28 cellular contexts compared by ENCODE assay signal in the genomic region with DNA sequence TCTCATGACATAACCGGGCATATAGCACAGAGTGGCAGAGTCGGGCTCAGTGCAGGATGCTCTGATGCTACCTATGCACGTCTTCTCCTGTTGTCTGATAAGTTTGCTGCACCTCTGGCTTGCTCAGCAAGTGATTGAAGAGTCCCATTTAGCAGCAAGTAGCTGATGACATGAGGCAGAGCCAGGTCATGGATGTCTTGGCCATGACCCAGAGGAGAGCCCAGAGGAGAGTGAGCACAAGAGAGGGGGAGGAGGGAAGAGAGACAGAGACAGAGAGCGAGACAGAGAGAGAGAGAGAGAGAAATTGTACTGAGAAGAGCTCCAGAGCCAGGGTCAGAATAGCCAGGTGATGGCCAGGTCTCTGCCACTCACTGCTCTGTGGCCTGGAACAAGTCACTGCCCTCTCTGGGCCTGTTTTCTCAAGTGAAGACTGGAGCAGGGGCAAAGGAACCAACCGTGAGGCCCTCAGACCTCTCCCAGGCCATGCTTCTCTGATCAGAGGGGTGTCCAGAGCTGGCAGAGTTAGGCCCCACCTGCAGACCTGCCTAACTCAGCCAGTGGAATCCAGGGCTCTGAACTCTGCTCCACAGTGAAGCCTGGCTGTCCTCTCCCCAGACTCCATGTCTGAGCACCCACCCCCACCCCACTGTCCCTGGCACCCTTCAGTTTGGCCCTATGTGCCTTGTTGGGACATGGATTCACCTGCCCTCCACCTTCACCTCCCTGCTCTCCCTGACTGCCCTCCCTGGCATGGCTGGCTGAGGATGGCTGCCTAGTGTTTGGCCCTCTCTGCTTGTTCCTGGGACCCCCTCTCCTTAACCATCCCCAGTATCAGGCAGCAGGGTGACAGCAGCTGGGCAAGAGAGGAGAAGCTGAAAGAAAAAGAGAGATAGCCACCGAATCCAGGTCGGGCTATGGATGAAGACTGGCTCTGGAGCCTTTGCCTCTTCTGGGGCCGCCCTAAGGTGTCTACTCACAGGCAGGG. TPM values are rescaled to one million over a fixed set of nuclear protein-coding genes. Genes with fewer than 3 reads are reported as not detected.
"Had no signal": no experiment of that assay in that cellular context is flagged by ENCODE, and none has a peak within 500 bp of the region (broad histone marks: within the 10 kb centered on the region; RNA-seq: fewer than 3 reads in every experiment).

No MANE protein-coding gene starts in this region.

- H3K27ac ChIP-seq: breast epithelium, colonic mucosa, dorsolateral prefrontal cortex, gastrocnemius medialis, hepatocyte, skin epidermis, suprapubic skin, tibial nerve, VCaP had no signal

- H3K4me2 ChIP-seq: hepatocyte had no signal

- H3K9me3 ChIP-seq: breast epithelium, colonic mucosa, gastrocnemius medialis, suprapubic skin, tibial nerve had no signal

- H3K4me3 Mint-ChIP-seq: activated CD4-positive, alpha-beta memory T cell treated with anti-CD3 and anti-CD28 coated beads for 36 hours; activated naive CD4-positive, alpha-beta T cell treated with anti-CD3 and anti-CD28 coated beads, Interleukin-2, amount 50 U/mL, for 24 hours; activated T-cell treated with anti-CD3 and anti-CD28 coated beads, Interleukin-2, amount 50 U/mL, for 24 hours; effector memory CD8-positive, alpha-beta T cell; mesothelial cell of epicardium had no signal

- H3K27ac Mint-ChIP-seq: activated CD4-positive, alpha-beta memory T cell treated with anti-CD3 and anti-CD28 coated beads for 36 hours; activated naive CD4-positive, alpha-beta T cell treated with anti-CD3 and anti-CD28 coated beads, Interleukin-2, amount 50 U/mL, for 24 hours; activated T-cell treated with anti-CD3 and anti-CD28 coated beads, Interleukin-2, amount 50 U/mL, for 24 hours; effector memory CD8-positive, alpha-beta T cell; mesothelial cell of epicardium had no signal

- H3K36me3 ChIP-seq: breast epithelium, colonic mucosa, gastrocnemius medialis, suprapubic skin, tibial nerve had no signal

- H2AFZ ChIP-seq: hepatocyte had no signal

- H3K4me3 ChIP-seq: breast epithelium, colonic mucosa, dorsolateral prefrontal cortex, gastrocnemius medialis, hepatocyte, skin epidermis, suprapubic skin, tibial nerve had no signal

- H3K27me3 Mint-ChIP-seq: activated CD4-positive, alpha-beta memory T cell treated with anti-CD3 and anti-CD28 coated beads for 36 hours; activated naive CD4-positive, alpha-beta T cell treated with anti-CD3 and anti-CD28 coated beads, Interleukin-2, amount 50 U/mL, for 24 hours had no signal

- H3K36me3 Mint-ChIP-seq: activated CD4-positive, alpha-beta memory T cell treated with anti-CD3 and anti-CD28 coated beads for 36 hours; activated naive CD4-positive, alpha-beta T cell treated with anti-CD3 and anti-CD28 coated beads, Interleukin-2, amount 50 U/mL, for 24 hours; mesothelial cell of epicardium; naive B cell had no signal

- H3K27me3 ChIP-seq: breast epithelium, colonic mucosa, dorsolateral prefrontal cortex, gastrocnemius medialis, hepatocyte, tibial nerve had no signal

- ATAC-seq: activated CD4-positive, CD25-positive, alpha-beta regulatory T cell treated with anti-CD3 and anti-CD28 coated beads, Interleukin-2, amount 50 U/mL, for 24 hours; effector memory CD8-positive, alpha-beta T cell; gastrocnemius medialis; sciatic nerve had no signal

- H3K4me1 ChIP-seq: breast epithelium, colonic mucosa, gastrocnemius medialis, suprapubic skin, tibial nerve had no signal

- DNase-seq: activated CD4-positive, alpha-beta memory T cell treated with anti-CD3 and anti-CD28 coated beads for 36 hours; activated CD4-positive, alpha-beta T cell treated with anti-CD3 and anti-CD28 coated beads for 48 hours; activated CD8-positive, alpha-beta memory T cell treated with anti-CD3 and anti-CD28 coated beads, Interleukin-2, amount 50 U/mL, for 48 hours; activated gamma-delta T cell treated with Interleukin-2 at 50 U/mL for 16 hours; activated T-cell treated with anti-CD3 and anti-CD28 coated beads, Interleukin-2, amount 50 U/mL, for 24 hours; colonic mucosa; effector memory CD8-positive, alpha-beta T cell; gastrocnemius medialis; glutamatergic neuron; left colon; naive B cell; stimulated activated naive CD4-positive, alpha-beta T cell had no signal

- H3K9me3 Mint-ChIP-seq: activated CD4-positive, alpha-beta memory T cell treated with anti-CD3 and anti-CD28 coated beads for 36 hours; activated naive CD4-positive, alpha-beta T cell treated with anti-CD3 and anti-CD28 coated beads, Interleukin-2, amount 50 U/mL, for 24 hours; activated T-cell treated with anti-CD3 and anti-CD28 coated beads, Interleukin-2, amount 50 U/mL, for 24 hours; effector memory CD8-positive, alpha-beta T cell; mesothelial cell of epicardium; naive B cell had no signal

RNA-seq across cellular contexts. Expression of a gene that starts 4.3 kb away (rescaled TPM):
- total RNA-seq: activated CD4-positive, alpha-beta memory T cell treated with anti-CD3 and anti-CD28 coated beads for 36 hours; activated CD8-positive, alpha-beta memory T cell treated with anti-CD3 and anti-CD28 coated beads for 36 hours; breast epithelium; colonic mucosa; dorsolateral prefrontal cortex; gastrocnemius medialis; hepatocyte; left colon; mesothelial cell of epicardium; osteoblast; T-helper 1 cell treated with Interleukin-12 subunit alpha and Interleukin-12 subunit beta and Interleukin-4 antibody, amounts not matched to agents 30 ng/mL and 1 ng/mL, for 36 hours; tibial nerve; urinary bladder had no signal
- polyA plus RNA-seq: hepatocyte, keratinocyte, urinary bladder had no signal

RNA-seq across cellular contexts. Expression of a gene that starts 4.5 kb away (rescaled TPM):
- total RNA-seq: activated CD4-positive, alpha-beta memory T cell treated with anti-CD3 and anti-CD28 coated beads for 36 hours; activated CD8-positive, alpha-beta memory T cell treated with anti-CD3 and anti-CD28 coated beads for 36 hours; breast epithelium; colonic mucosa; dorsolateral prefrontal cortex; gastrocnemius medialis; hepatocyte; mesothelial cell of epicardium; sciatic nerve; T-helper 1 cell treated with Interleukin-12 subunit alpha and Interleukin-12 subunit beta and Interleukin-4 antibody, amounts not matched to agents 30 ng/mL and 1 ng/mL, for 36 hours; urinary bladder had no signal
- polyA plus RNA-seq: hepatocyte, keratinocyte, urinary bladder had no signal

RNA-seq across cellular contexts. Expression of a gene that starts 18.0 kb away (rescaled TPM):
- total RNA-seq: activated CD4-positive, alpha-beta memory T cell treated with anti-CD3 and anti-CD28 coated beads for 36 hours; activated CD8-positive, alpha-beta memory T cell treated with anti-CD3 and anti-CD28 coated beads for 36 hours; colonic mucosa; dorsolateral prefrontal cortex; hepatocyte; left colon; mesothelial cell of epicardium; osteoblast; T-helper 1 cell treated with Interleukin-12 subunit alpha and Interleukin-12 subunit beta and Interleukin-4 antibody, amounts not matched to agents 30 ng/mL and 1 ng/mL, for 36 hours; urinary bladder had no signal
- polyA plus RNA-seq: hepatocyte, keratinocyte, urinary bladder had no signal

RNA-seq across cellular contexts. Expression of a gene that starts 20.2 kb away (rescaled TPM):
- total RNA-seq: activated CD4-positive, alpha-beta memory T cell treated with anti-CD3 and anti-CD28 coated beads for 36 hours; activated CD8-positive, alpha-beta memory T cell treated with anti-CD3 and anti-CD28 coated beads for 36 hours; gastrocnemius medialis; osteoblast; T-helper 1 cell treated with Interleukin-12 subunit alpha and Interleukin-12 subunit beta and Interleukin-4 antibody, amounts not matched to agents 30 ng/mL and 1 ng/mL, for 36 hours had no signal

RNA-seq across cellular contexts. Expression of a gene that starts 33.5 kb away (rescaled TPM):
- total RNA-seq: activated CD4-positive, alpha-beta memory T cell treated with anti-CD3 and anti-CD28 coated beads for 36 hours; activated CD8-positive, alpha-beta memory T cell treated with anti-CD3 and anti-CD28 coated beads for 36 hours; gastrocnemius medialis; T-helper 1 cell treated with Interleukin-12 subunit alpha and Interleukin-12 subunit beta and Interleukin-4 antibody, amounts not matched to agents 30 ng/mL and 1 ng/mL, for 36 hours had no signal
